Comparison of ENCODE assay signal across 12 cellular contexts in the genomic region with DNA sequence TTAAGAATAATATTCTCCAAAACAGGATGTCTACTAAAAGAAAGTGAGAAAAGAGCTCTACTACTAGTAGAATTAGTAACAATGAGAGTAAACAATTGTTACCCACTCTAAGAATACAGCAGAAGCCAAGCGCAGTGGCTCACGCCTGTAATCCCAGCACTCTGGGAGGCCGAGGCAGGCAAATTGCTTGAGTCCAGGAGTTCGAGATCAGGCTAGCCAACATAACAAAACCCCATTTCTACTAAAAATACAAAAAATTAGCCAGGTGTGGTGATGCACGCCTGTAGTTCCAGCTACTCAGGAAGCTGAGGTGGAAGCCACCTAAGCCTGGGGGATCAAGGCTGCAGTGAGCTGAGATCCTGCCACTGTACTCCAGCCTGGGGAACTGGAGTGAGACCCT. TPM values are rescaled to one million over a fixed set of nuclear protein-coding genes. Genes with fewer than 3 reads are reported as not detected.
DNase-seq lines count a peak whose midpoint lies in the region; ATAC-seq, FAIRE-seq and TF ChIP-seq lines count a peak whose summit lies in the region.
"Had no signal": no experiment of that assay in that cellular context is flagged by ENCODE, and none has a peak within 500 bp of the region (broad histone marks: within the 10 kb centered on the region; RNA-seq: fewer than 3 reads in every experiment).

No MANE protein-coding gene starts in this region.

- intact Hi-C loops in activated T-helper 1 cell treated with anti-CD3 and anti-CD28 coated beads, Interleukin-12 subunit alpha, Interleukin-12 subunit beta, Interleukin-2, Interleukin-4 antibody, amounts not matched to agents 30 ng/mL and 10 ng/mL and 1 ng/mL, durations not matched to agents 14 hours and 24 hours and 36 hours (cut with micrococcal nuclease) = loop anchor here (5.0 kb wide), 1 partner anchor 863 kb away; the partner anchor contains the start of gene PTGES3

- H3K4me3 Mint-ChIP-seq in T-helper 1 cell treated with Interleukin-12 subunit alpha and Interleukin-12 subunit beta and Interleukin-4 antibody, amounts not matched to agents 30 μg/mL and 1 μg/mL, for 36 hours = peak overlapping the region; percentile 1
- H3K4me3 Mint-ChIP-seq in activated T-helper 1 cell treated with anti-CD3 and anti-CD28 coated beads, Interleukin-12 subunit alpha, Interleukin-12 subunit beta, Interleukin-2, Interleukin-4 antibody, amounts not matched to agents 30 ng/mL and 10 ng/mL and 1 ng/mL, durations not matched to agents 14 hours and 24 hours and 36 hours = peak overlapping the region; percentile 13
- H3K4me3 Mint-ChIP-seq in naive thymus-derived CD8-positive, alpha-beta T cell = no peak overlapping the region

- H3K27ac Mint-ChIP-seq in T-helper 1 cell treated with Interleukin-12 subunit alpha and Interleukin-12 subunit beta and Interleukin-4 antibody, amounts not matched to agents 30 μg/mL and 1 μg/mL, for 36 hours = peak overlapping the region; percentile 77
- H3K27ac Mint-ChIP-seq in activated T-helper 1 cell treated with anti-CD3 and anti-CD28 coated beads, Interleukin-12 subunit alpha, Interleukin-12 subunit beta, Interleukin-2, Interleukin-4 antibody, amounts not matched to agents 30 ng/mL and 10 ng/mL and 1 ng/mL, durations not matched to agents 14 hours and 24 hours and 36 hours = peak overlapping the region; percentile 57
- H3K27ac Mint-ChIP-seq in naive thymus-derived CD8-positive, alpha-beta T cell = peak overlapping the region; percentile 69 to 88 (median 80)

- H3K27me3 Mint-ChIP-seq in T-helper 1 cell treated with Interleukin-12 subunit alpha and Interleukin-12 subunit beta and Interleukin-4 antibody, amounts not matched to agents 30 μg/mL and 1 μg/mL, for 36 hours (ENCODE audit: low read depth) = no peaks in the 10 kb centered on the region
- H3K27me3 Mint-ChIP-seq in activated T-helper 1 cell treated with anti-CD3 and anti-CD28 coated beads, Interleukin-12 subunit alpha, Interleukin-12 subunit beta, Interleukin-2, Interleukin-4 antibody, amounts not matched to agents 30 ng/mL and 10 ng/mL and 1 ng/mL, durations not matched to agents 14 hours and 24 hours and 36 hours (ENCODE audit: insufficient read depth) = no peaks in the 10 kb centered on the region
- no peaks in the 10 kb centered on the region for H3K27me3 Mint-ChIP-seq in naive thymus-derived CD8-positive, alpha-beta T cell

- no peak for ATAC-seq in naive thymus-derived CD8-positive, alpha-beta T cell

- in situ Hi-C loops in GM18951 (cut with MboI; ENCODE audit: low sequenced_read_pairs, unreplicated experiment) = no loop called here

- TF ChIP-seq POLR2A in GM18951 (IDR thresholded peaks at IDR 0.05; ENCODE audit: extremely low read depth, insufficient read depth, insufficient read length) = peak; percentile 20

- H3K4me1 Mint-ChIP-seq in T-helper 1 cell treated with Interleukin-12 subunit alpha and Interleukin-12 subunit beta and Interleukin-4 antibody, amounts not matched to agents 30 μg/mL and 1 μg/mL, for 36 hours (ENCODE audit: low read depth) = peaks cover 39% of the 10 kb centered on the region
- H3K4me1 Mint-ChIP-seq in activated T-helper 1 cell treated with anti-CD3 and anti-CD28 coated beads, Interleukin-12 subunit alpha, Interleukin-12 subunit beta, Interleukin-2, Interleukin-4 antibody, amounts not matched to agents 30 ng/mL and 10 ng/mL and 1 ng/mL, durations not matched to agents 14 hours and 24 hours and 36 hours (ENCODE audit: low read depth) = peaks cover 36% of the 10 kb centered on the region
- H3K4me1 Mint-ChIP-seq in naive thymus-derived CD8-positive, alpha-beta T cell = peaks cover 20 to 48% (median 38%) of the 10 kb centered on the region in 4 donors

- peaks cover 50% of the 10 kb centered on the region for H3K36me3 Mint-ChIP-seq in T-helper 1 cell treated with Interleukin-12 subunit alpha and Interleukin-12 subunit beta and Interleukin-4 antibody, amounts not matched to agents 30 μg/mL and 1 μg/mL, for 36 hours (ENCODE audit: low read depth)
- peaks cover 46% of the 10 kb centered on the region for H3K36me3 Mint-ChIP-seq in activated T-helper 1 cell treated with anti-CD3 and anti-CD28 coated beads, Interleukin-12 subunit alpha, Interleukin-12 subunit beta, Interleukin-2, Interleukin-4 antibody, amounts not matched to agents 30 ng/mL and 10 ng/mL and 1 ng/mL, durations not matched to agents 14 hours and 24 hours and 36 hours (ENCODE audit: low read depth)
- peaks cover 0 to 54% (median 8%) of the 10 kb centered on the region in 3 donors for H3K36me3 Mint-ChIP-seq in naive thymus-derived CD8-positive, alpha-beta T cell

- no peaks in the 10 kb centered on the region for H3K9me3 Mint-ChIP-seq in T-helper 1 cell treated with Interleukin-12 subunit alpha and Interleukin-12 subunit beta and Interleukin-4 antibody, amounts not matched to agents 30 μg/mL and 1 μg/mL, for 36 hours
- H3K9me3 Mint-ChIP-seq in activated T-helper 1 cell treated with anti-CD3 and anti-CD28 coated beads, Interleukin-12 subunit alpha, Interleukin-12 subunit beta, Interleukin-2, Interleukin-4 antibody, amounts not matched to agents 30 ng/mL and 10 ng/mL and 1 ng/mL, durations not matched to agents 14 hours and 24 hours and 36 hours = no peaks in the 10 kb centered on the region
- H3K9me3 Mint-ChIP-seq in naive thymus-derived CD8-positive, alpha-beta T cell = no peaks in the 10 kb centered on the region

- no peak for FAIRE-seq in D721Med (lab: Jason Lieb, UNC)
- FAIRE-seq: RCC 7860 had no signal

- no peak for DNase-seq in T-helper 1 cell
- DNase-seq in activated T-helper 1 cell treated with anti-CD3 and anti-CD28 coated beads, Interleukin-12 subunit alpha, Interleukin-12 subunit beta, Interleukin-2, Interleukin-4 antibody, amounts not matched to agents 30 ng/mL and 10 ng/mL and 1 ng/mL, durations not matched to agents 14 hours and 24 hours and 36 hours (ENCODE audit: low spot score) = no peak
- no peak for DNase-seq in naive thymus-derived CD8-positive, alpha-beta T cell
- no peak for DNase-seq in inferior parietal cortex (ENCODE audit: extremely low spot score)
- DNase-seq in D721Med (ENCODE audit: insufficient read length, low spot score) = no peak
- DNase-seq in islet precursor cell = no peak
- DNase-seq: anterior cingulate cortex; effector CD8-positive, alpha-beta T cell; thyroid gland had no signal

- no peak for TF ChIP-seq CTCF in D721Med (IDR thresholded peaks at IDR 0.05; ENCODE audit: insufficient read depth, missing control alignments)

- POLR2A ChIA-PET in naive thymus-derived CD8-positive, alpha-beta T cell (lab: Charles Lee) = interaction anchor here (0.6 to 1.4 kb wide), 4 partner anchors 84 to 657 kb away, joined by 3 to 4 read pairs (median 3); no protein-coding TSS in a partner anchor

RNA-seq across cellular contexts. Expression of gene DNAJC14, which starts 4.7 kb away (rescaled TPM):
- 43.5 and 45.0 TPM in 2 replicates for total RNA-seq in activated T-helper 1 cell treated with anti-CD3 and anti-CD28 coated beads, Interleukin-12 subunit alpha, Interleukin-12 subunit beta, Interleukin-2, Interleukin-4 antibody, amounts not matched to agents 30 ng/mL and 10 ng/mL and 1 ng/mL, durations not matched to agents 14 hours and 24 hours and 36 hours
- 10 to 100 TPM; 34.7 to 35.0 TPM for total RNA-seq in naive thymus-derived CD8-positive, alpha-beta T cell
- polyA plus RNA-seq in naive thymus-derived CD8-positive, alpha-beta T cell = 10 to 100 TPM; 31.0 to 39.6 (median 35.5) TPM

RNA-seq across cellular contexts. Expression of gene ORMDL2, which starts 6.9 kb away (rescaled TPM):
- 58.9 and 61.2 TPM in 2 replicates for total RNA-seq in activated T-helper 1 cell treated with anti-CD3 and anti-CD28 coated beads, Interleukin-12 subunit alpha, Interleukin-12 subunit beta, Interleukin-2, Interleukin-4 antibody, amounts not matched to agents 30 ng/mL and 10 ng/mL and 1 ng/mL, durations not matched to agents 14 hours and 24 hours and 36 hours
- total RNA-seq in naive thymus-derived CD8-positive, alpha-beta T cell = 10 to 100 TPM; 43.2 to 46.8 TPM
- polyA plus RNA-seq in naive thymus-derived CD8-positive, alpha-beta T cell = 10 to 100 TPM; 71.6 to 92.5 (median 90.3) TPM

RNA-seq across cellular contexts. Expression of gene SARNP, which starts 7.2 kb away (rescaled TPM):
- 70.7 and 75.1 TPM in 2 replicates for total RNA-seq in activated T-helper 1 cell treated with anti-CD3 and anti-CD28 coated beads, Interleukin-12 subunit alpha, Interleukin-12 subunit beta, Interleukin-2, Interleukin-4 antibody, amounts not matched to agents 30 ng/mL and 10 ng/mL and 1 ng/mL, durations not matched to agents 14 hours and 24 hours and 36 hours
- 10 to 100 TPM; 43.6 to 43.9 TPM for total RNA-seq in naive thymus-derived CD8-positive, alpha-beta T cell
- polyA plus RNA-seq in naive thymus-derived CD8-positive, alpha-beta T cell = 100 to 1,000 TPM in 1 of 3 donors, 10 to 100 TPM in 2; 93.6 to 104 (median 94.0) TPM

RNA-seq across cellular contexts. Expression of gene MMP19, which starts 18.0 kb away (rescaled TPM):
- not detected in 2 replicates for total RNA-seq in activated T-helper 1 cell treated with anti-CD3 and anti-CD28 coated beads, Interleukin-12 subunit alpha, Interleukin-12 subunit beta, Interleukin-2, Interleukin-4 antibody, amounts not matched to agents 30 ng/mL and 10 ng/mL and 1 ng/mL, durations not matched to agents 14 hours and 24 hours and 36 hours
- total RNA-seq in naive thymus-derived CD8-positive, alpha-beta T cell = under 1 TPM in 1 of 2 experiments, not detected in 1; 0.55 TPM
- not detected for polyA plus RNA-seq in naive thymus-derived CD8-positive, alpha-beta T cell

Comparison
In these comparisons a context has a peak if more than half of its experiments do, and no peak if none do; other contexts are left out.
1. H3K4me3 Mint-ChIP-seq: peak in T-helper 1 cell treated with Interleukin-12 subunit alpha and Interleukin-12 subunit beta and Interleukin-4 antibody, amounts not matched to agents 30 μg/mL and 1 μg/mL, for 36 hours (single experiment) and activated T-helper 1 cell treated with anti-CD3 and anti-CD28 coated beads, Interleukin-12 subunit alpha, Interleukin-12 subunit beta, Interleukin-2, Interleukin-4 antibody, amounts not matched to agents 30 ng/mL and 10 ng/mL and 1 ng/mL, durations not matched to agents 14 hours and 24 hours and 36 hours (single experiment); none in naive thymus-derived CD8-positive, alpha-beta T cell (0 of 10).
2. Peak in every context shown above with its lines, with median percentiles within 50 percentile points of each other: H3K27ac Mint-ChIP-seq.